Comparison of ENCODE assay signal across 7 cellular contexts in the genomic region with DNA sequence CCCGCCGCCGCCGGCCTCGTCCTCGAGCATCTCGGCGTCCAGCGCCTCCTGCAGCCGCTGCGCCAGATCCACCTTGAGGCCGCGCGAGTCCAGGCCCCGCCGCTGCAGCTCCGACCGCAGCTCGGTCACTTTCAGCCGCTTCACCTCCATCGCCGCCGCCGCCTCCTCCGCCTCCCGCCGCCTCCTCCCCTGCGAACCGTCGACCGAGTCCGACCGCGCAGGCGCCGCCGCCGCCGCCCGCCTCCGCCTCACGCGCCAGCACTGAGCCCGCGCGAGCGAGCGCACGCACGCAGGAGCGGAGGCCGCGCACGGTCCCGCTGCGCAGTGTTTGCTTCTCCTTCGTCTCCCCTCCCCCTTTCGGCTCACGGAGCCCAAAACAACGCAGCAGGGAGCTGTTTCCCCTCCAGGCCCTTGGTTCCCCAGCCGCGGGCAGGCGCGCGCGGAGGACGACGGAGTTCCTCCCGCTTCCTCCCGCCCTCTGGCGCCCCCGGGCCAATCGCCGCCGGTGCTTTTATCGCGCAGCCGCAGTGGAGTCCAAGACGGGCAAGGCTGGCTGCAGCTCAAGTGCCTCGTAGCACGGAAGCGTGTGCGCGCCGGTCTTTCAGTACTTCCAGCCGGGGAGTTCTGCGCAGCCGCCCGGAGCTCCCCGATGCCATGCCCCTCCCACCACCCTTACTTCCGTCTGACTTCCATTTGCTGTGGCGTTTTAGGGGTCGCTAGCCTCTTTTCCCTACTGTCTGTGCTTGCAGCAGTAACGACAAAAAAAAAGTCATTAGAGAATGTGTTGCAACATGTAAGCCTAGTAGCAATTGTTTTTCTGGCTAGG. TPM values are rescaled to one million over a fixed set of nuclear protein-coding genes. Genes with fewer than 3 reads are reported as not detected.
A peak's percentile ranks its signal among the peaks of the same experiment; 100 is the strongest.
DNase-seq lines count a peak whose midpoint lies in the region; ATAC-seq, FAIRE-seq and TF ChIP-seq lines count a peak whose summit lies in the region.

A gene (minus strand): TSS at position 451 of the 826 bp plus-strand sequence. CDS start 301 bp downstream, at position 150.

- peaks cover 11% of the 10 kb centered on the region for H3K4me1 ChIP-seq in astrocyte (ENCODE audit: insufficient read depth, low read length)

- peak within 1 kb of the TSS; percentile 93 for H3K4me3 Mint-ChIP-seq in astrocyte (ENCODE audit: unreplicated experiment)

- DNase-seq in NCI-H2029 (lab: John Stamatoyannopoulos, UW) (peak; percentile 98), T-helper 22 cell (ENCODE audit: low read depth) (peak; percentile 99), astrocyte (ENCODE audit: low read depth) (peak; percentile 97), hepatic stellate cell (ENCODE audit: low spot score) (peak; percentile 99), retina (peak; percentile 99)

- H3K27ac Mint-ChIP-seq in astrocyte (ENCODE audit: unreplicated experiment), result peak within 1 kb of the TSS; percentile 98

- H3K36me3 Mint-ChIP-seq in astrocyte (ENCODE audit: low read depth, unreplicated experiment), result peaks cover 12% of the 10 kb centered on the region

- peaks cover 53% of the 10 kb centered on the region for H4K20me1 ChIP-seq in astrocyte (ENCODE audit: insufficient read depth, low read length)

- no peaks in the 10 kb centered on the region for H3K27me3 Mint-ChIP-seq in astrocyte (ENCODE audit: low read depth, unreplicated experiment)

- H3K79me2 ChIP-seq in astrocyte (ENCODE audit: insufficient read depth, low read length), result peaks cover 83% of the 10 kb centered on the region

- no peak for FAIRE-seq in astrocyte (lab: Jason Lieb, UNC)

- TF ChIP-seq POLR2A in GM18505 (IDR thresholded peaks at IDR 0.05; ENCODE audit: borderline replicate concordance, extremely low read depth, insufficient read depth, insufficient read length), result peak; percentile 98

- H2AFZ ChIP-seq in astrocyte (ENCODE audit: low read depth, low read length), result peak within 1 kb of the TSS; percentile 90

- H3K36me3 ChIP-seq in astrocyte (ENCODE audit: insufficient read depth, low read length), result peaks cover 16% of the 10 kb centered on the region

- no peak for TF ChIP-seq CTCF in astrocyte (IDR thresholded peaks at IDR 0.05; ENCODE audit: insufficient read depth, low read depth, low read length)

- peak within 1 kb of the TSS; percentile 90 for H3K4me3 ChIP-seq in astrocyte (ENCODE audit: insufficient read depth, low read depth, low read length)

- ATAC-seq in GM18505 (IDR thresholded peaks at IDR 0.05; ENCODE audit: unreplicated experiment), result peak; percentile 61
- ATAC-seq in HG02973 (IDR thresholded peaks at IDR 0.05; ENCODE audit: unreplicated experiment), result peak; percentile 58

- peak within 1 kb of the TSS; percentile 98 for H3K4me2 ChIP-seq in astrocyte (ENCODE audit: low read length)

- no peaks in the 10 kb centered on the region for H3K9me3 ChIP-seq in astrocyte (ENCODE audit: insufficient read depth, low read depth, low read length)

- peaks cover 19% of the 10 kb centered on the region for H3K4me1 Mint-ChIP-seq in astrocyte (ENCODE audit: low read depth, unreplicated experiment)

- no peaks in the 10 kb centered on the region for H3K27me3 ChIP-seq in astrocyte (ENCODE audit: insufficient read depth, low read length)

- peak within 1 kb of the TSS; percentile 93 for H3K9ac ChIP-seq in astrocyte (ENCODE audit: low read length)

- H3K27ac ChIP-seq in astrocyte (ENCODE audit: low read depth, low read length), result peak within 1 kb of the TSS; percentile 95

- H3K9me3 Mint-ChIP-seq in astrocyte (ENCODE audit: unreplicated experiment), result no peaks in the 10 kb centered on the region

RNA-seq across cellular contexts. Expression of the gene that starts here (rescaled TPM):
- total RNA-seq in astrocyte, result 39.9 and 40.0 TPM in 2 replicates

Comparison
In these comparisons a context has a peak if more than half of its experiments do, and no peak if none do; other contexts are left out.
1. Peak in every context shown above with its lines: DNase-seq, ATAC-seq, H3K4me3 ChIP-seq and H3K27ac ChIP-seq.